ENCODE assay signal across 9 cellular contexts in genomic region chr4:90842960-90843359, GRCh38.
A peak's percentile ranks its signal among the peaks of the same experiment; 100 is the strongest.
DNase-seq lines count a peak whose midpoint lies in the region; ATAC-seq, FAIRE-seq and TF ChIP-seq lines count a peak whose summit lies in the region.
"Had no signal": no experiment of that assay in that cellular context is flagged by ENCODE, and none has a peak within 500 bp of the region (broad histone marks: within the 10 kb centered on the region; RNA-seq: fewer than 3 reads in every experiment).

No MANE protein-coding gene starts in this region.

- no peak for TF ChIP-seq RAD21 in GM12878 (IDR thresholded peaks at IDR 0.05; ENCODE audit: insufficient read depth, low read depth, low read length)

- BruUV-seq in GM12878 (replicated peaks; lab: Mats Ljungman, UMichigan) = no TSS peak

- no peaks in the 10 kb centered on the region for H4K20me1 ChIP-seq in GM12878 (ENCODE audit: control insufficient read depth, insufficient read depth)

- TF ChIP-seq POLR2A in GM12878 (IDR thresholded peaks at IDR 0.05; ENCODE audit: low read depth, low read length) = no peak

- no peaks in the 10 kb centered on the region for H3K9me3 ChIP-seq in GM12878 (replicated peaks; ENCODE audit: control insufficient read depth, insufficient read depth, low read length)

- CTCF ChIA-PET in GM12878 (lab: Yijun Ruan, JAX) = no interaction called here

- DNase-seq in GM12865 (ENCODE audit: low read depth) = peak; percentile 7
- peak; percentile 4 for DNase-seq in GM20000 (ENCODE audit: low spot score)
- DNase-seq in GM12878 (ENCODE audit: low read depth, low spot score) = peak; percentile 49
- no peak for DNase-seq in NK-92 (lab: John Stamatoyannopoulos, UW; ENCODE audit: unreplicated experiment)
- DNase-seq in SW480 (ENCODE audit: low spot score) = no peak
- DNase-seq in omental fat pad (ENCODE audit: low spot score) = no peak
- no peak for DNase-seq in H4 (ENCODE audit: low spot score)

- intact Hi-C loops in GM12878 (cut with micrococcal nuclease; ENCODE audit: unreplicated experiment) = no loop called here

- peak; percentile 98 for ATAC-seq in HG03045 (IDR thresholded peaks at IDR 0.05; ENCODE audit: unreplicated experiment)
- peak; percentile 99 for ATAC-seq in GM12878
- no peak for ATAC-seq in omental fat pad (ENCODE audit: low FRiP score)

- in situ Hi-C loops in GM12878 (cut with MboI) = no loop called here

- WGBS in GM12878 (ENCODE audit: insufficient coverage, insufficient replicate concordance, low lambda C conversion rate, missing lambda C conversion rate) = 3% methylated on average over 2 of the region's 2 CpGs

- no peaks in the 10 kb centered on the region for H3K36me3 ChIP-seq in GM12878 (ENCODE audit: control insufficient read depth in 2 of 2, insufficient read depth in 2 of 2, low read length in 1 of 2)

- no peak overlapping the region for H2AFZ ChIP-seq in GM12878 (ENCODE audit: control insufficient read depth, low read depth, low read length)

- SMC1A ChIA-PET in GM12878 (lab: Charles Lee; ENCODE audit: uncharacterized antibody, unreplicated experiment) = interaction anchor here (0.6 to 1.4 kb wide), 3 partner anchors 9 to 145 kb away, joined by 3 to 4 read pairs (median 3); no protein-coding TSS in a partner anchor

- H3K79me2 ChIP-seq in GM12878 (ENCODE audit: control insufficient read depth, insufficient read depth, low read length) = no peaks in the 10 kb centered on the region

- POLR2A ChIA-PET in GM12878 (lab: Charles Lee) = no interaction called here

- no peak overlapping the region for H3K4me2 ChIP-seq in GM12878 (ENCODE audit: control insufficient read depth, insufficient read depth)

- no peak for TF ChIP-seq CTCF in GM12865 (IDR thresholded peaks at IDR 0.05; ENCODE audit: insufficient read depth, low read depth, low read length, missing control alignments)
- no peak for TF ChIP-seq CTCF in GM20000 (IDR thresholded peaks at IDR 0.05; ENCODE audit: extremely low read depth, missing control alignments)
- no peak for TF ChIP-seq CTCF in GM12878 (IDR thresholded peaks at IDR 0.05 in 2 of 3, conservative IDR thresholded peaks at IDR 0.05 in 1 of 3; ENCODE audit: control insufficient read depth in 2 of 3, extremely low read depth in 1 of 3, insufficient read depth in 1 of 3, low read depth in 3 of 3, low read length in 3 of 3)
- TF ChIP-seq CTCF in omental fat pad (IDR thresholded peaks at IDR 0.05) = no peak

- no peak overlapping the region for H3K9ac ChIP-seq in GM12878 (ENCODE audit: control insufficient read depth, insufficient read depth, low read length)

- H3K4me1 ChIP-seq in GM12878 (ENCODE audit: control insufficient read depth, insufficient read depth, low read length) = no peaks in the 10 kb centered on the region

- RAD21 ChIA-PET in GM12878 (lab: Charles Lee; ENCODE audit: unreplicated experiment) = no interaction called here

- no peak overlapping the region for H3K27ac ChIP-seq in GM12878 (ENCODE audit: control insufficient read depth, insufficient read depth)

- FAIRE-seq in GM12878 (lab: Jason Lieb, UNC) = no peak
- FAIRE-seq: astrocyte had no signal

- H3K27me3 ChIP-seq in GM12878 (replicated peaks in 1 of 2; ENCODE audit: control insufficient read depth in 2 of 2, insufficient read depth in 2 of 2, low read length in 1 of 2) = no peaks in the 10 kb centered on the region

- TF ChIP-seq EP300 in GM12878 (IDR thresholded peaks at IDR 0.05; ENCODE audit: borderline replicate concordance in 1 of 2, control insufficient read depth in 1 of 2, low read depth in 2 of 2, low read length in 2 of 2) = peak; percentile 45 to 82; a peak in 1 of 4 replicates

- H3K4me3 ChIP-seq in GM12865 (ENCODE audit: low read depth, low read length) (no peak overlapping the region), GM12878 (no peak overlapping the region)

TF ChIP-seq in GM12878, 131 proteins besides CTCF, POLR2A, EP300 and RAD21 (continues in another document):
- TF ChIP-seq ZSCAN29 (IDR thresholded peaks at IDR 0.05) (no peak), STAT3 (IDR thresholded peaks at IDR 0.05; ENCODE audit: low read depth, low read length) (no peak), RFX5 (IDR thresholded peaks at IDR 0.05; ENCODE audit: low read depth, low read length) (no peak), SIN3A (IDR thresholded peaks at IDR 0.05; ENCODE audit: low read depth, low read length) (no peak), BCL3 (IDR thresholded peaks at IDR 0.05; ENCODE audit: borderline replicate concordance, insufficient read depth, low read depth, low read length, poor library complexity, severe bottlenecking) (no peak), GATAD2B (conservative IDR thresholded peaks at IDR 0.05; ENCODE audit: low read depth) (no peak), NR2F1 (conservative IDR thresholded peaks at IDR 0.05) (peak; percentile 56; the same call in 1 of the 2 replicates), PKNOX1 (IDR thresholded peaks at IDR 0.05) (0 out of 2 replicates have a peak, but pooled peaks have one; percentile 17), RELB (IDR thresholded peaks at IDR 0.05; ENCODE audit: low read depth) (peak; percentile 71; the same call in 1 of the 2 replicates), CHD1 (IDR thresholded peaks at IDR 0.05; ENCODE audit: low read depth, low read length) (no peak), MEF2A (IDR thresholded peaks at IDR 0.05; ENCODE audit: insufficient read depth, low read depth, low read length) (peak; percentile 21; the same call in 1 of the 2 replicates), MTA2 (IDR thresholded peaks at IDR 0.05; ENCODE audit: low read depth) (peak; percentile 82), TAF1 (IDR thresholded peaks at IDR 0.05; ENCODE audit: borderline replicate concordance, low read depth, low read length) (no peak), ATF7 (IDR thresholded peaks at IDR 0.05; ENCODE audit: low read depth) (peak; percentile 91), HDGF (IDR thresholded peaks at IDR 0.05) (no peak), IKZF1 (conservative IDR thresholded peaks at IDR 0.05) (peak; percentile 39), BCLAF1 (IDR thresholded peaks at IDR 0.05) (no peak), STAT1 (conservative IDR thresholded peaks at IDR 0.05) (no peak), SMAD1 (IDR thresholded peaks at IDR 0.05; ENCODE audit: low read depth, partially characterized antibody) (peak; percentile 53), SUPT20H (IDR thresholded peaks at IDR 0.05; ENCODE audit: borderline replicate concordance, control insufficient read depth, low read depth, low read length) (no peak), ZNF24 (IDR thresholded peaks at IDR 0.05) (peak; percentile 90), NFIC (IDR thresholded peaks at IDR 0.05; ENCODE audit: low read depth, low read length) (no peak), RB1 (IDR thresholded peaks at IDR 0.05; ENCODE audit: borderline replicate concordance) (no peak)

Comparison
In these comparisons a context has a peak if more than half of its experiments do, and no peak if none do; other contexts are left out.
1. DNase-seq: peak in GM12865 (single experiment), GM20000 (single experiment) and GM12878 (single experiment); none in NK-92 (single experiment), SW480 (single experiment), omental fat pad (single experiment) and H4 (single experiment).